In genomic region chr3:129226374-129226773, GRCh38 we compare ENCODE assay signal across 1 cellular context.
TF ChIP-seq lines count a peak whose summit lies in the region.

No MANE protein-coding gene starts in this region.

TF ChIP-seq in GM23338, 12 proteins besides CTCF, POLR2A, EP300 and RAD21 (continued from another document):
- TF ChIP-seq ZNF462 (CRISPR knock-in tag; IDR thresholded peaks at IDR 0.05) (no peak), NANOG (IDR thresholded peaks at IDR 0.05; ENCODE audit: borderline replicate concordance) (no peak)
